In genomic region chr9:97632992-97633858, GRCh38 we compare ENCODE assay signal across 8 cellular contexts. TPM values are rescaled to one million over a fixed set of nuclear protein-coding genes. Genes with fewer than 3 reads are reported as not detected.
A peak's percentile ranks its signal among the peaks of the same experiment; 100 is the strongest.
DNase-seq lines count a peak whose midpoint lies in the region; ATAC-seq and TF ChIP-seq lines count a peak whose summit lies in the region.

NCBP1 (plus strand) TSS chr9:97633821; CDS start chr9:97633882, 61 bp downstream.
TSTD2 (minus strand) TSS chr9:97633368; CDS start chr9:97627562, 5,806 bp downstream.

- peak; percentile 87 for ATAC-seq in HG02588 (IDR thresholded peaks at IDR 0.05; ENCODE audit: unreplicated experiment)
- peak; percentile 97 for ATAC-seq in SK-N-SH treated with all-trans-retinoic acid at 6 μM for 48 hours
- ATAC-seq in omental fat pad (ENCODE audit: low FRiP score), result peak; percentile 97

- TF ChIP-seq CTCF in GM06990 (IDR thresholded peaks at IDR 0.05; ENCODE audit: insufficient read depth, low read length, poor library complexity, severe bottlenecking) (no peak), omental fat pad (IDR thresholded peaks at IDR 0.05) (no peak), testis (IDR thresholded peaks at IDR 0.05) (peak in 1 of 3 experiments; percentile 38)

- H3K27ac ChIP-seq in testis, result peak within 1 kb of the TSS; percentile 97 to 99

- H3K27me3 ChIP-seq in GM06990 (replicated peaks; ENCODE audit: control insufficient read depth, insufficient read depth, low read length) (no peaks in the 10 kb centered on the region), testis (no peaks in the 10 kb centered on the region)

- peak; percentile 99 for DNase-seq in GM06990 (ENCODE audit: extremely low read depth, insufficient read length)
- peak; percentile 99 for DNase-seq in NCI-H1092 (lab: John Stamatoyannopoulos, UW)
- peak; percentile 90 for DNase-seq in glomerular endothelial cell (ENCODE audit: extremely low read depth, low read depth, low spot score)
- DNase-seq in omental fat pad (ENCODE audit: low spot score), result peak; percentile 89
- peak; percentile 98 for DNase-seq in testis

- H3K27ac Mint-ChIP-seq in activated naive CD4-positive, alpha-beta T cell treated with anti-CD3 and anti-CD28 coated beads, Interleukin-2, amount 50 U/mL, for 24 hours, result peak within 1 kb of the TSS; percentile 100

- peak within 1 kb of the TSS; percentile 96 for H3K4me3 Mint-ChIP-seq in activated naive CD4-positive, alpha-beta T cell treated with anti-CD3 and anti-CD28 coated beads, Interleukin-2, amount 50 U/mL, for 24 hours

- no peaks in the 10 kb centered on the region for H3K27me3 Mint-ChIP-seq in activated naive CD4-positive, alpha-beta T cell treated with anti-CD3 and anti-CD28 coated beads, Interleukin-2, amount 50 U/mL, for 24 hours

- peaks cover 42% of the 10 kb centered on the region for H3K4me1 ChIP-seq in testis

- no peaks in the 10 kb centered on the region for H3K9me3 ChIP-seq in testis

- H3K9me3 Mint-ChIP-seq in activated naive CD4-positive, alpha-beta T cell treated with anti-CD3 and anti-CD28 coated beads, Interleukin-2, amount 50 U/mL, for 24 hours, result no peaks in the 10 kb centered on the region

- no peaks in the 10 kb centered on the region for H3K36me3 ChIP-seq in GM06990 (ENCODE audit: control insufficient read depth, insufficient read depth, low read length)
- H3K36me3 ChIP-seq in testis (ENCODE audit: low read depth, missing control alignments), result no peaks in the 10 kb centered on the region

- H3K36me3 Mint-ChIP-seq in activated naive CD4-positive, alpha-beta T cell treated with anti-CD3 and anti-CD28 coated beads, Interleukin-2, amount 50 U/mL, for 24 hours, result peaks cover 9% of the 10 kb centered on the region

- intact Hi-C loops in testis (cut with DNase I; ENCODE audit: low total_unique reads), result loop anchor here (10.0 kb wide), 2 partner anchors 58 to 62 kb away; partner anchors contain the start of gene XPA

- 0 to 1% methylated on average over 27 to 68 of the region's 83 CpGs for WGBS in testis, 2 donors

- H3K4me3 ChIP-seq in GM06990 (replicated peaks; ENCODE audit: low read depth, low read length) (peak within 1 kb of the TSS; percentile 95), testis (peak within 1 kb of the TSS; percentile 98 to 99)

- no peak for TF ChIP-seq POLR2A in testis (IDR thresholded peaks at IDR 0.05)

- peaks cover 53% of the 10 kb centered on the region for H3K4me1 Mint-ChIP-seq in activated naive CD4-positive, alpha-beta T cell treated with anti-CD3 and anti-CD28 coated beads, Interleukin-2, amount 50 U/mL, for 24 hours

TF ChIP-seq in SK-N-SH treated with all-trans-retinoic acid at 6 μM for 48 hours, 23 proteins besides CTCF, POLR2A, EP300 and RAD21:
- 0 out of 2 replicates have a peak, but pooled peaks have one; percentile 5 for TF ChIP-seq TOX (CRISPR knock-in tag; IDR thresholded peaks at IDR 0.05; ENCODE audit: borderline replicate concordance)
- no peak for TF ChIP-seq GLIS3 (CRISPR knock-in tag; IDR thresholded peaks at IDR 0.05)
- TF ChIP-seq CSRNP3 (CRISPR knock-in tag; IDR thresholded peaks at IDR 0.05), result peak; percentile 5; the same call in 1 of the 2 replicates
- TF ChIP-seq ZNF70 (CRISPR knock-in tag; IDR thresholded peaks at IDR 0.05), result no peak

RNA-seq across cellular contexts. Expression of gene NCBP1, which starts in this region (rescaled TPM):
- total RNA-seq in glomerular endothelial cell, result 26.4 and 34.1 TPM in 2 replicates
- 10 to 100 TPM; 15.9 to 26.5 (median 18.5) TPM for total RNA-seq in omental fat pad
- 10 to 100 TPM; 36.9 to 41.7 TPM for total RNA-seq in testis
- polyA plus RNA-seq in testis (ENCODE audit: insufficient read depth, low read depth, low replicate concordance), result 36.6 TPM

RNA-seq across cellular contexts. Expression of gene TSTD2, which starts in this region (rescaled TPM):
- total RNA-seq in glomerular endothelial cell, result 7.1 and 12.7 TPM in 2 replicates
- 10 to 100 TPM; 13.8 to 21.9 (median 19.4) TPM for total RNA-seq in omental fat pad
- total RNA-seq in testis, result 10 to 100 TPM; 31.8 to 35.6 TPM
- polyA plus RNA-seq in testis (ENCODE audit: insufficient read depth, low read depth, low replicate concordance), result 20.0 TPM

Comparison
In these comparisons a context has a peak if more than half of its experiments do, and no peak if none do; other contexts are left out.
1. Peak in every context shown above with its lines: DNase-seq, ATAC-seq, H3K4me3 ChIP-seq and H3K27ac ChIP-seq.